ENCODE assay signal across 9 cellular contexts in genomic region chr12:95582230-95583058, GRCh38. TPM values are rescaled to one million over a fixed set of nuclear protein-coding genes. Genes with fewer than 3 reads are reported as not detected.
DNase-seq lines count a peak whose midpoint lies in the region; ATAC-seq and TF ChIP-seq lines count a peak whose summit lies in the region.
"Had no signal": no experiment of that assay in that cellular context is flagged by ENCODE, and none has a peak within 500 bp of the region (broad histone marks: within the 10 kb centered on the region; RNA-seq: fewer than 3 reads in every experiment).

No MANE protein-coding gene starts in this region.

- H3K4me1 ChIP-seq in mammary epithelial cell (ENCODE audit: insufficient read depth, low read length): no peaks in the 10 kb centered on the region
- H3K4me1 ChIP-seq in suprapubic skin: no peaks in the 10 kb centered on the region

- TF ChIP-seq POLR2A in suprapubic skin (IDR thresholded peaks at IDR 0.05): no peak

- H3K27ac Mint-ChIP-seq in activated T-cell treated with anti-CD3 and anti-CD28 coated beads, Interleukin-2, amount 50 U/mL, for 72 hours: no peak overlapping the region
- H3K27ac Mint-ChIP-seq in stimulated activated memory B cell treated with anti-CD40 and anti-IgM and Interleukin-4, amounts not matched to agents 10 μg/mL and 1 μg/mL and 100 μg/mL, for 72 hours: no peak overlapping the region
- H3K27ac Mint-ChIP-seq: dendritic cell treated with granulocyte-macrophage colony-stimulating factor and Interleukin-4, amounts not matched to agents 40 ng/mL and 50 ng/mL, for 4 days had no signal

- no peaks in the 10 kb centered on the region for H3K9me3 ChIP-seq in mammary epithelial cell (replicated peaks; ENCODE audit: insufficient read depth, low read length)
- no peaks in the 10 kb centered on the region for H3K9me3 ChIP-seq in suprapubic skin

- no peaks in the 10 kb centered on the region for H3K36me3 ChIP-seq in mammary epithelial cell (ENCODE audit: insufficient read depth, low read length)
- H3K36me3 ChIP-seq in suprapubic skin: no peaks in the 10 kb centered on the region

- in situ Hi-C loops in mammary epithelial cell (cut with MboI; ENCODE audit: low sequenced_read_pairs in 2 of 2): loop anchor here (5.0 to 25.0 kb wide), 3 partner anchors 225 to 405 kb away; partner anchors contain the start of gene HAL (in 1 of the 2)

- H3K4me2 ChIP-seq in mammary epithelial cell (ENCODE audit: insufficient read depth, low read depth, low read length): no peak overlapping the region

- BruUV-seq in mammary epithelial cell (replicated peaks; lab: Mats Ljungman, UMichigan): no TSS peak

- TF ChIP-seq CTCF in mammary epithelial cell (conservative IDR thresholded peaks at IDR 0.05 in 1 of 2, IDR thresholded peaks at IDR 0.05 in 1 of 2; ENCODE audit: extremely low read depth in 1 of 2, insufficient read depth in 1 of 2, low read depth in 1 of 2, low read length in 2 of 2) (peak; percentile 45 to 53), suprapubic skin (IDR thresholded peaks at IDR 0.05) (peak in 1 of 2 donors; percentile 10)

- no peaks in the 10 kb centered on the region for H4K20me1 ChIP-seq in mammary epithelial cell (ENCODE audit: insufficient read depth, low read length)

- H3K27ac ChIP-seq in mammary epithelial cell (ENCODE audit: insufficient read depth, low read depth, low read length) (no peak overlapping the region), suprapubic skin (no peak overlapping the region)

- H3K79me2 ChIP-seq in mammary epithelial cell (ENCODE audit: insufficient read depth, low read length): no peaks in the 10 kb centered on the region

- TF ChIP-seq EP300 in suprapubic skin (IDR thresholded peaks at IDR 0.05): no peak

- H3K9me3 Mint-ChIP-seq in activated T-cell treated with anti-CD3 and anti-CD28 coated beads, Interleukin-2, amount 50 U/mL, for 72 hours: no peaks in the 10 kb centered on the region
- no peaks in the 10 kb centered on the region for H3K9me3 Mint-ChIP-seq in stimulated activated memory B cell treated with anti-CD40 and anti-IgM and Interleukin-4, amounts not matched to agents 10 μg/mL and 1 μg/mL and 100 μg/mL, for 72 hours
- H3K9me3 Mint-ChIP-seq: dendritic cell treated with granulocyte-macrophage colony-stimulating factor and Interleukin-4, amounts not matched to agents 40 ng/mL and 50 ng/mL, for 4 days had no signal

- H3K27me3 ChIP-seq in mammary epithelial cell (ENCODE audit: insufficient read depth, low read length) (no peaks in the 10 kb centered on the region), suprapubic skin (no peaks in the 10 kb centered on the region)

- 61% methylated on average over 6 of the region's 8 CpGs for WGBS in mammary epithelial cell (ENCODE audit: low coverage, missing lambda C conversion rate)
- 51% methylated on average over 8 of the region's 8 CpGs for WGBS in suprapubic skin

- intact Hi-C loops in mammary epithelial cell (cut with micrococcal nuclease): loop anchor here (1.0 to 5.0 kb wide), 4 partner anchors 140 to 416 kb away; no protein-coding TSS in a partner anchor

- ATAC-seq in activated T-cell treated with anti-CD3 and anti-CD28 coated beads, Interleukin-2, amount 50 U/mL, for 72 hours (replicated peaks in 1 of 2): no peak
- no peak for ATAC-seq in stimulated activated memory B cell treated with anti-CD40 and anti-IgM and Interleukin-4, amounts not matched to agents 10 μg/mL and 1 μg/mL and 100 μg/mL, for 72 hours

- no peak overlapping the region for H3K4me3 ChIP-seq in mammary epithelial cell (replicated peaks in 1 of 3; ENCODE audit: insufficient read depth in 1 of 3, low read depth in 2 of 3, low read length in 3 of 3)
- no peak overlapping the region for H3K4me3 ChIP-seq in suprapubic skin

- CTCF ChIA-PET in mammary epithelial cell (lab: Charles Lee; ENCODE audit: low non-redundant PET): no interaction called here

- DNase-seq in DMS153 treated with DMSO at 0.1 percent for 48 hours (lab: John Stamatoyannopoulos, UW; ENCODE audit: unreplicated experiment) (peak; percentile 43), NCI-H2081 treated with DMSO at 0.1 percent for 48 hours (lab: John Stamatoyannopoulos, UW) (peak; percentile 32), mammary epithelial cell (peak; percentile 23), medulla oblongata (ENCODE audit: extremely low spot score) (peak; percentile 42), foreskin melanocyte (no peak), suprapubic skin (ENCODE audit: low spot score in 2 of 2) (no peak)
- no peak for DNase-seq in activated T-cell treated with anti-CD3 and anti-CD28 coated beads, Interleukin-2, amount 50 U/mL, for 72 hours

- H3K27me3 Mint-ChIP-seq in activated T-cell treated with anti-CD3 and anti-CD28 coated beads, Interleukin-2, amount 50 U/mL, for 72 hours (ENCODE audit: low read depth): no peaks in the 10 kb centered on the region
- peaks cover 7% of the 10 kb centered on the region for H3K27me3 Mint-ChIP-seq in stimulated activated memory B cell treated with anti-CD40 and anti-IgM and Interleukin-4, amounts not matched to agents 10 μg/mL and 1 μg/mL and 100 μg/mL, for 72 hours

- H3K9ac ChIP-seq in mammary epithelial cell (ENCODE audit: insufficient read depth, low read length): no peak overlapping the region

- no peaks in the 10 kb centered on the region for H3K36me3 Mint-ChIP-seq in activated T-cell treated with anti-CD3 and anti-CD28 coated beads, Interleukin-2, amount 50 U/mL, for 72 hours (ENCODE audit: insufficient read depth in 2 of 2)
- no peaks in the 10 kb centered on the region for H3K36me3 Mint-ChIP-seq in stimulated activated memory B cell treated with anti-CD40 and anti-IgM and Interleukin-4, amounts not matched to agents 10 μg/mL and 1 μg/mL and 100 μg/mL, for 72 hours

- H2AFZ ChIP-seq in mammary epithelial cell (ENCODE audit: low read depth, low read length): no peak overlapping the region

- no peaks in the 10 kb centered on the region for H3K4me1 Mint-ChIP-seq in activated T-cell treated with anti-CD3 and anti-CD28 coated beads, Interleukin-2, amount 50 U/mL, for 72 hours (ENCODE audit: low read depth)
- H3K4me1 Mint-ChIP-seq in stimulated activated memory B cell treated with anti-CD40 and anti-IgM and Interleukin-4, amounts not matched to agents 10 μg/mL and 1 μg/mL and 100 μg/mL, for 72 hours: peaks cover 7% of the 10 kb centered on the region

- dilution Hi-C loops in mammary epithelial cell (cut with HindIII; ENCODE audit: low sequenced_read_pairs): no loop called here

- H3K4me3 Mint-ChIP-seq in activated T-cell treated with anti-CD3 and anti-CD28 coated beads, Interleukin-2, amount 50 U/mL, for 72 hours: no peak overlapping the region
- no peak overlapping the region for H3K4me3 Mint-ChIP-seq in stimulated activated memory B cell treated with anti-CD40 and anti-IgM and Interleukin-4, amounts not matched to agents 10 μg/mL and 1 μg/mL and 100 μg/mL, for 72 hours
- H3K4me3 Mint-ChIP-seq: dendritic cell treated with granulocyte-macrophage colony-stimulating factor and Interleukin-4, amounts not matched to agents 40 ng/mL and 50 ng/mL, for 4 days had no signal

RNA-seq across cellular contexts. Expression of gene USP44, which starts 31.2 kb away (rescaled TPM):
- total RNA-seq in mammary epithelial cell (under 1 TPM in 1 of 2 donors, not detected in 1; 0.67 TPM), suprapubic skin (1 to 10 TPM in 2 of 4 donors, under 1 TPM in 2; 0.31 to 2.6 (median 0.89) TPM)
- 0.03 TPM for polyA plus RNA-seq in mammary epithelial cell
- polyA minus RNA-seq in mammary epithelial cell: not detected
- 10 to 100 TPM in 1 of 2 donors, 1 to 10 TPM in 1; 8.4 to 12.0 TPM for total RNA-seq in activated T-cell treated with anti-CD3 and anti-CD28 coated beads, Interleukin-2, amount 50 U/mL, for 72 hours

Comparison
In these comparisons a context has a peak if more than half of its experiments do, and no peak if none do; other contexts are left out.
1. DNase-seq: peak in DMS153 treated with DMSO at 0.1 percent for 48 hours (single experiment), NCI-H2081 treated with DMSO at 0.1 percent for 48 hours (single experiment), mammary epithelial cell (single experiment) and medulla oblongata (single experiment); none in foreskin melanocyte (single experiment), suprapubic skin (0 of 2) and activated T-cell treated with anti-CD3 and anti-CD28 coated beads, Interleukin-2, amount 50 U/mL, for 72 hours (0 of 2).